11 cellular contexts compared by ENCODE assay signal in the genomic region with DNA sequence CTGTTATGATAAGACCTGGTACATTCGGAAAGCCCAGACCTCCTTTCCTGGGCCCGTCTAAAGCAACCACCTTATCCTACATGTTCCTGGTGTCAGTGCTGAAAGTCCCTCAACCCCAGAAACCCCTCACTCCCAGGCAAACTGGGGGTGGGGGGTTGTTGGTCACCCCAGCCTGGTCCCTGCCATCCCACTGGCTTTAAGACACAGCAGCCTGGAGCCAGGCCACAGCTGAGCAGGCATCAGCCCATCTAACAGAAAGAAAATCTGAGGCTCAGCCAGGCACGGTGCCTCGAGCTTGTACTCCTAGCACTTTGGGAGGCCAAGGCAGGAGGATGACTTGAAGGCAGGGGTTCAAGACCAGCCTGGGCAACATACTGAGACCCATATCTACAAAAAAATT. TPM values are rescaled to one million over a fixed set of nuclear protein-coding genes. Genes with fewer than 3 reads are reported as not detected.
A peak's percentile ranks its signal among the peaks of the same experiment; 100 is the strongest.
DNase-seq lines count a peak whose midpoint lies in the region; ATAC-seq and TF ChIP-seq lines count a peak whose summit lies in the region.
"Had no signal": no experiment of that assay in that cellular context is flagged by ENCODE, and none has a peak within 500 bp of the region (broad histone marks: within the 10 kb centered on the region; RNA-seq: fewer than 3 reads in every experiment).

No MANE protein-coding gene starts in this region.

- H3K9me3 Mint-ChIP-seq in naive thymus-derived CD4-positive, alpha-beta T cell, result peaks cover 0 to 4% (median 0%) of the 10 kb centered on the region in 11 donors

- peaks cover 44 to 73% (median 68%) of the 10 kb centered on the region in 7 donors for H3K4me1 Mint-ChIP-seq in naive thymus-derived CD4-positive, alpha-beta T cell

- H3K9me3 ChIP-seq in AG04450 (ENCODE audit: control insufficient read depth, insufficient read depth, low read length) (no peaks in the 10 kb centered on the region), KOPT-K1 (ENCODE audit: insufficient read depth, low read length, poor library complexity, severe bottlenecking) (no peaks in the 10 kb centered on the region)
- no peaks in the 10 kb centered on the region for H3K9me3 ChIP-seq in naive thymus-derived CD4-positive, alpha-beta T cell (ENCODE audit: control insufficient read depth in 2 of 3, low read length in 3 of 3)

- CTCF ChIA-PET in AG04450 (lab: Charles Lee), result interaction anchor here (0.8 to 5.2 kb wide), 2 partner anchors 11 to 35 kb away, joined by 3 to 44 read pairs; no protein-coding TSS in a partner anchor
- CTCF ChIA-PET in naive thymus-derived CD4-positive, alpha-beta T cell (lab: Charles Lee), result interaction anchor here (1.0 to 10.6 kb wide), 2 partner anchors 10 to 17 kb away, joined by 4 to 149 read pairs; no protein-coding TSS in a partner anchor

- TF ChIP-seq CTCF in AG04450 (IDR thresholded peaks at IDR 0.05; ENCODE audit: low read depth, low read length), result no peak

- intact Hi-C loops in naive thymus-derived CD4-positive, alpha-beta T cell (cut with micrococcal nuclease), result loop anchor here in 1 of 2 donors (1.0 to 2.0 kb wide), 3 partner anchors 66 to 470 kb away; partner anchors contain the start of gene ISCU

- peaks cover 10 to 61% (median 14%) of the 10 kb centered on the region in 5 donors for H3K36me3 Mint-ChIP-seq in naive thymus-derived CD4-positive, alpha-beta T cell

- DNase-seq in AG04450 (ENCODE audit: low read depth, low spot score), result no peak
- no peak for DNase-seq in caudate nucleus (lab: John Stamatoyannopoulos, UW)
- no peak for DNase-seq in naive thymus-derived CD4-positive, alpha-beta T cell
- DNase-seq in AG20443 (ENCODE audit: low spot score), result no peak
- no peak for DNase-seq in NOMO-1 treated with DMSO at 0.1 percent for 48 hours (lab: John Stamatoyannopoulos, UW; ENCODE audit: unreplicated experiment)
- no peak for DNase-seq in MV-4-11 (lab: John Stamatoyannopoulos, UW)
- DNase-seq: COR-L47 had no signal

- no peaks in the 10 kb centered on the region for H3K27me3 Mint-ChIP-seq in naive thymus-derived CD4-positive, alpha-beta T cell

- H3K4me3 ChIP-seq in AG04450 (ENCODE audit: low read depth, low read length), result no peak overlapping the region
- H3K4me3 ChIP-seq in naive thymus-derived CD4-positive, alpha-beta T cell (ENCODE audit: low read length), result peak overlapping the region; percentile 50
- H3K4me3 ChIP-seq: cardiac muscle cell had no signal

- H3K4me1 ChIP-seq in naive thymus-derived CD4-positive, alpha-beta T cell (ENCODE audit: control insufficient read depth in 2 of 2, insufficient read depth in 2 of 2, low read length in 2 of 2), result peaks cover 48 to 68% of the 10 kb centered on the region in 2 donors

- peak overlapping the region; percentile 82 to 100 (median 97) for H3K27ac Mint-ChIP-seq in naive thymus-derived CD4-positive, alpha-beta T cell

- peaks cover 36% of the 10 kb centered on the region for H3K36me3 ChIP-seq in KOPT-K1 (ENCODE audit: insufficient read depth, low read length)
- H3K36me3 ChIP-seq in naive thymus-derived CD4-positive, alpha-beta T cell (ENCODE audit: control insufficient read depth in 2 of 3, insufficient read depth in 3 of 3, low read length in 3 of 3), result peaks cover 0 to 42% (median 9%) of the 10 kb centered on the region in 3 experiments
- H3K36me3 ChIP-seq: cardiac muscle cell had no signal

- ATAC-seq in naive thymus-derived CD4-positive, alpha-beta T cell, result no peak
- no peak for ATAC-seq in GM19324 (IDR thresholded peaks at IDR 0.05; ENCODE audit: low FRiP score, unreplicated experiment)

- peak overlapping the region; percentile 90 to 100 (median 99) for H3K4me3 Mint-ChIP-seq in naive thymus-derived CD4-positive, alpha-beta T cell

- H3K27me3 ChIP-seq in AG04450 (ENCODE audit: control insufficient read depth, insufficient read depth, low read length), result no peaks in the 10 kb centered on the region
- H3K27me3 ChIP-seq in naive thymus-derived CD4-positive, alpha-beta T cell (ENCODE audit: control insufficient read depth in 2 of 2, insufficient read depth in 2 of 2, low read length in 2 of 2), result no peaks in the 10 kb centered on the region
- H3K27me3 ChIP-seq: cardiac muscle cell had no signal

- H3K27ac ChIP-seq in AG04450 (ENCODE audit: low read depth, low read length) (peak overlapping the region; percentile 91), KOPT-K1 (ENCODE audit: low read depth, low read length, poor library complexity, severe bottlenecking) (peak overlapping the region; percentile 99), caudate nucleus (ENCODE audit: low read depth, low read length) (peak overlapping the region; percentile 3)
- H3K27ac ChIP-seq in naive thymus-derived CD4-positive, alpha-beta T cell (ENCODE audit: low read depth, low read length), result peak overlapping the region; percentile 89
- H3K27ac ChIP-seq: cardiac muscle cell had no signal

- POLR2A ChIA-PET in AG04450 (lab: Yijun Ruan, JAX), result interaction anchor here (1.2 to 1.7 kb wide), 2 partner anchors 12 to 68 kb away, joined by 5 to 7 read pairs; partner anchors contain the start of gene SART3
- POLR2A ChIA-PET in naive thymus-derived CD4-positive, alpha-beta T cell (lab: Charles Lee), result interaction anchor here (11.1 to 12.6 kb wide), 2 partner anchors 13 to 63 kb away, joined by 132 to 200 read pairs; partner anchors contain the start of genes ISCU and SART3

RNA-seq across cellular contexts. Expression of gene SELPLG, which starts 4.5 kb away (rescaled TPM):
- polyA plus RNA-seq in AG04450 (2011; rRNA removed), result 6.1 and 9.8 TPM in 2 replicates
- 5.1 and 5.7 TPM in 2 replicates for polyA minus RNA-seq in AG04450 (2011; rRNA and poly(A)+ RNA removed)
- total RNA-seq in naive thymus-derived CD4-positive, alpha-beta T cell, result 100 to 1,000 TPM in 4 of 5 experiments, 10 to 100 TPM in 1; 54.3 to 217 (median 154) TPM
- polyA plus RNA-seq in naive thymus-derived CD4-positive, alpha-beta T cell, result 100 to 1,000 TPM; 530 to 831 TPM

RNA-seq across cellular contexts. Expression of gene TMEM119, which starts 31.3 kb away (rescaled TPM):
- 60.3 and 67.0 TPM in 2 replicates for polyA plus RNA-seq in AG04450 (2011; rRNA removed)
- polyA minus RNA-seq in AG04450 (2011; rRNA and poly(A)+ RNA removed), result 50.7 and 57.9 TPM in 2 replicates
- total RNA-seq in naive thymus-derived CD4-positive, alpha-beta T cell, result 1 to 10 TPM in 2 of 5 experiments, under 1 TPM in 2, not detected in 1; 0.27 to 1.6 (median 0.81) TPM
- under 1 TPM; 0.13 to 0.59 TPM for polyA plus RNA-seq in naive thymus-derived CD4-positive, alpha-beta T cell
- total RNA-seq: renal cortical epithelial cell had no signal

Comparison
In these comparisons a context has a peak if more than half of its experiments do, and no peak if none do; other contexts are left out.
1. H3K27ac ChIP-seq: peak in every context shown above with its lines; median percentile 99 in KOPT-K1; 91 in AG04450; 89 in naive thymus-derived CD4-positive, alpha-beta T cell; 3 in caudate nucleus.
2. RNA of gene SELPLG, which starts 4.5 kb away (polyA plus RNA-seq): 530 to 831 TPM in naive thymus-derived CD4-positive, alpha-beta T cell; 6.1 to 9.8 TPM in AG04450; every median in the first group is over 10 times any median in the second.
3. RNA of gene TMEM119, which starts 31.3 kb away (polyA plus RNA-seq): 60.3 to 67.0 TPM in AG04450; 0.13 to 0.59 TPM in naive thymus-derived CD4-positive, alpha-beta T cell; every median in the first group is over 10 times any median in the second.